In genomic region chr4:154982187-154983047, GRCh38 we compare ENCODE assay signal across 9 cellular contexts.
DNase-seq lines count a peak whose midpoint lies in the region; ATAC-seq and TF ChIP-seq lines count a peak whose summit lies in the region.
"Had no signal": no experiment of that assay in that cellular context is flagged by ENCODE, and none has a peak within 500 bp of the region (broad histone marks: within the 10 kb centered on the region; RNA-seq: fewer than 3 reads in every experiment).

No MANE protein-coding gene starts in this region.

- intact Hi-C loops in CD14-positive monocyte (cut with micrococcal nuclease): no loop called here

- POLR2A ChIA-PET in activated CD4-positive, alpha-beta memory T cell treated with anti-CD3 and anti-CD28 coated beads, Interleukin-2, amount 10 ng/mL, durations not matched to agents 7 days and 5 days (lab: Charles Lee): no interaction called here

- peaks cover 4% of the 10 kb centered on the region for H3K27me3 Mint-ChIP-seq in activated CD4-positive, alpha-beta memory T cell treated with anti-CD3 and anti-CD28 coated beads, Interleukin-2, amount 10 ng/mL, durations not matched to agents 7 days and 5 days
- peaks cover 2 to 6% (median 2%) of the 10 kb centered on the region in 3 donors for H3K27me3 Mint-ChIP-seq in CD14-positive monocyte (ENCODE audit: low read depth in 3 of 3)
- H3K27me3 Mint-ChIP-seq: dendritic cell treated with granulocyte-macrophage colony-stimulating factor and Interleukin-4, amounts not matched to agents 40 ng/mL and 50 ng/mL, for 4 days had no signal

- CTCF ChIA-PET in activated CD4-positive, alpha-beta memory T cell treated with anti-CD3 and anti-CD28 coated beads, Interleukin-2, amount 10 ng/mL, durations not matched to agents 7 days and 5 days (lab: Charles Lee): interaction anchor here (1.0 to 1.6 kb wide), 2 partner anchors 17 to 359 kb away, joined by 3 to 10 read pairs; no protein-coding TSS in a partner anchor

- ATAC-seq in HG02623 (IDR thresholded peaks at IDR 0.05; ENCODE audit: unreplicated experiment): peak; percentile 68

- H3K27ac Mint-ChIP-seq in activated CD4-positive, alpha-beta memory T cell treated with anti-CD3 and anti-CD28 coated beads, Interleukin-2, amount 10 ng/mL, durations not matched to agents 7 days and 5 days: no peak overlapping the region
- peak overlapping the region in 1 of 7 donors; percentile 59 for H3K27ac Mint-ChIP-seq in CD14-positive monocyte
- H3K27ac Mint-ChIP-seq: dendritic cell treated with granulocyte-macrophage colony-stimulating factor and Interleukin-4, amounts not matched to agents 40 ng/mL and 50 ng/mL, for 4 days had no signal

- TF ChIP-seq CTCF in CD14-positive monocyte (IDR thresholded peaks at IDR 0.05): no peak

- H3K4me1 Mint-ChIP-seq in activated CD4-positive, alpha-beta memory T cell treated with anti-CD3 and anti-CD28 coated beads, Interleukin-2, amount 10 ng/mL, durations not matched to agents 7 days and 5 days: no peaks in the 10 kb centered on the region
- no peaks in the 10 kb centered on the region for H3K4me1 Mint-ChIP-seq in CD14-positive monocyte

- H3K36me3 Mint-ChIP-seq in activated CD4-positive, alpha-beta memory T cell treated with anti-CD3 and anti-CD28 coated beads, Interleukin-2, amount 10 ng/mL, durations not matched to agents 7 days and 5 days (ENCODE audit: low read depth): no peaks in the 10 kb centered on the region
- no peaks in the 10 kb centered on the region for H3K36me3 Mint-ChIP-seq in CD14-positive monocyte

- no peak overlapping the region for H3K4me3 Mint-ChIP-seq in activated CD4-positive, alpha-beta memory T cell treated with anti-CD3 and anti-CD28 coated beads, Interleukin-2, amount 10 ng/mL, durations not matched to agents 7 days and 5 days
- no peak overlapping the region for H3K4me3 Mint-ChIP-seq in CD14-positive monocyte
- H3K4me3 Mint-ChIP-seq: dendritic cell treated with granulocyte-macrophage colony-stimulating factor and Interleukin-4, amounts not matched to agents 40 ng/mL and 50 ng/mL, for 4 days had no signal

- peak; percentile 1 for DNase-seq in NK-92 treated with Interleukin-12 subunit alpha and Interleukin-12 subunit beta, amount 100 ng/mL, for 24 hours (lab: John Stamatoyannopoulos, UW)
- DNase-seq in NK-92 (lab: John Stamatoyannopoulos, UW; ENCODE audit: unreplicated experiment) (no peak), NCI-H1930 (lab: John Stamatoyannopoulos, UW) (peak; percentile 13 to 47), fibroblast of the conjunctiva (ENCODE audit: low read depth) (peak; percentile 56), occipital lobe (lab: John Stamatoyannopoulos, UW) (peak; percentile 3), CD14-positive monocyte (ENCODE audit: low spot score) (no peak)
- peak; percentile 32 for DNase-seq in activated CD4-positive, alpha-beta memory T cell treated with anti-CD3 and anti-CD28 coated beads, Interleukin-2, amount 10 ng/mL, durations not matched to agents 7 days and 5 days

- H3K9me3 Mint-ChIP-seq in activated CD4-positive, alpha-beta memory T cell treated with anti-CD3 and anti-CD28 coated beads, Interleukin-2, amount 10 ng/mL, durations not matched to agents 7 days and 5 days: no peaks in the 10 kb centered on the region
- H3K9me3 Mint-ChIP-seq in CD14-positive monocyte: no peaks in the 10 kb centered on the region
- H3K9me3 Mint-ChIP-seq: dendritic cell treated with granulocyte-macrophage colony-stimulating factor and Interleukin-4, amounts not matched to agents 40 ng/mL and 50 ng/mL, for 4 days had no signal

Comparison
In these comparisons a context has a peak if more than half of its experiments do, and no peak if none do; other contexts are left out.
1. DNase-seq: peak in NK-92 treated with Interleukin-12 subunit alpha and Interleukin-12 subunit beta, amount 100 ng/mL, for 24 hours (single experiment), NCI-H1930 (2 of 2), activated CD4-positive, alpha-beta memory T cell treated with anti-CD3 and anti-CD28 coated beads, Interleukin-2, amount 10 ng/mL, durations not matched to agents 7 days and 5 days (single experiment), fibroblast of the conjunctiva (single experiment) and occipital lobe (single experiment); none in NK-92 (single experiment) and CD14-positive monocyte (single experiment).